ENCODE assay signal across 11 cellular contexts in genomic region chr2:20451346-20451745, GRCh38. TPM values are rescaled to one million over a fixed set of nuclear protein-coding genes. Genes with fewer than 3 reads are reported as not detected.
DNase-seq lines count a peak whose midpoint lies in the region; ATAC-seq and TF ChIP-seq lines count a peak whose summit lies in the region.
"Had no signal": no experiment of that assay in that cellular context is flagged by ENCODE, and none has a peak within 500 bp of the region (broad histone marks: within the 10 kb centered on the region; RNA-seq: fewer than 3 reads in every experiment).

No MANE protein-coding gene starts in this region.

- H3K36me3 Mint-ChIP-seq in T-helper 2 cell treated with Interferon-gamma antibody and Interleukin-4, amounts not matched to agents 5 μg/mL and 100 μg/mL, for 36 hours (ENCODE audit: low read depth): no peaks in the 10 kb centered on the region

- DNase-seq in heart right ventricle (no peak), Right ventricle myocardium superior (no peak), globus pallidus (ENCODE audit: low spot score) (peak; percentile 47), upper lobe of right lung (no peak), NCI-H2081 (lab: John Stamatoyannopoulos, UW) (no peak)
- DNase-seq in T-helper 2 cell treated with Interferon-gamma antibody and Interleukin-4, amounts not matched to agents 5 μg/mL and 100 μg/mL, for 36 hours (ENCODE audit: low spot score): no peak
- DNase-seq: activated CD4-positive, alpha-beta T cell treated with anti-CD3 and anti-CD28 coated beads for 48 hours; activated naive CD4-positive, alpha-beta T cell treated with Interleukin-2 at 50 U/mL for 16 hours; NCI-H1092 treated with DMSO at 0.1 percent for 48 hours had no signal

- H3K4me2 ChIP-seq in parathyroid adenoma (ENCODE audit: low read length): no peak overlapping the region

- peaks cover 34% of the 10 kb centered on the region for H3K27me3 Mint-ChIP-seq in T-helper 2 cell treated with Interferon-gamma antibody and Interleukin-4, amounts not matched to agents 5 μg/mL and 100 μg/mL, for 36 hours (ENCODE audit: low read depth)

- TF ChIP-seq CTCF in heart right ventricle (IDR thresholded peaks at IDR 0.05) (no peak), parathyroid adenoma (IDR thresholded peaks at IDR 0.05) (no peak), upper lobe of right lung (IDR thresholded peaks at IDR 0.05) (no peak)

- H3K27ac ChIP-seq in heart right ventricle (peak overlapping the region; percentile 95 to 100 (median 99)), parathyroid adenoma (peak overlapping the region; percentile 72), upper lobe of right lung (peak overlapping the region; percentile 99)

- H3K4me1 ChIP-seq in heart right ventricle (peaks cover 12 to 42% (median 33%) of the 10 kb centered on the region in 9 donors), parathyroid adenoma (peaks cover 19% of the 10 kb centered on the region), upper lobe of right lung (peaks cover 21% of the 10 kb centered on the region)

- H3K36me3 ChIP-seq in heart right ventricle: peaks cover 0 to 25% (median 12%) of the 10 kb centered on the region in 9 donors
- peaks cover 2% of the 10 kb centered on the region for H3K36me3 ChIP-seq in parathyroid adenoma (ENCODE audit: control insufficient read depth, insufficient read depth, low read length)
- H3K36me3 ChIP-seq in upper lobe of right lung: peaks cover 8% of the 10 kb centered on the region

- ATAC-seq in heart right ventricle (no peak), Right ventricle myocardium superior (ENCODE audit: poor library complexity) (no peak), upper lobe of right lung (no peak), HG03565 (IDR thresholded peaks at IDR 0.05; ENCODE audit: unreplicated experiment) (no peak)

- H3K4me3 ChIP-seq in heart right ventricle (peak overlapping the region in 6 of 10 donors; percentile 82 to 96 (median 92)), parathyroid adenoma (ENCODE audit: low read depth, low read length) (no peak overlapping the region), upper lobe of right lung (no peak overlapping the region)

- H3K27me3 ChIP-seq in heart right ventricle (no peaks in the 10 kb centered on the region), parathyroid adenoma (ENCODE audit: control insufficient read depth, insufficient read depth, low read length) (no peaks in the 10 kb centered on the region), upper lobe of right lung (no peaks in the 10 kb centered on the region)

- H2AFZ ChIP-seq in parathyroid adenoma: peak overlapping the region; percentile 17

- intact Hi-C loops in heart right ventricle (cut with DNase I) (loop anchor here in 5 of 10 donors (2.0 to 10.0 kb wide), 5 partner anchors 71 to 147 kb away; no protein-coding TSS in a partner anchor), Right ventricle myocardium superior (cut with DNase I) (loop anchor here (5.0 kb wide), 1 partner anchor 81 kb away; no protein-coding TSS in a partner anchor), upper lobe of right lung (cut with DNase I) (no loop called here)

- H3K79me2 ChIP-seq in parathyroid adenoma: peaks cover 10% of the 10 kb centered on the region

- 29 to 43% methylated on average over 4 of the region's 4 CpGs for WGBS in heart right ventricle, 2 donors

- H3K27ac Mint-ChIP-seq in T-helper 2 cell treated with Interferon-gamma antibody and Interleukin-4, amounts not matched to agents 5 μg/mL and 100 μg/mL, for 36 hours: no peak overlapping the region

- H3K9ac ChIP-seq in parathyroid adenoma: no peak overlapping the region

- no peaks in the 10 kb centered on the region for H3K9me3 Mint-ChIP-seq in T-helper 2 cell treated with Interferon-gamma antibody and Interleukin-4, amounts not matched to agents 5 μg/mL and 100 μg/mL, for 36 hours

- H3K4me1 Mint-ChIP-seq in T-helper 2 cell treated with Interferon-gamma antibody and Interleukin-4, amounts not matched to agents 5 μg/mL and 100 μg/mL, for 36 hours (ENCODE audit: low read depth): peaks cover 2% of the 10 kb centered on the region

- H3K4me3 Mint-ChIP-seq in T-helper 2 cell treated with Interferon-gamma antibody and Interleukin-4, amounts not matched to agents 5 μg/mL and 100 μg/mL, for 36 hours: no peak overlapping the region

- H3K9me3 ChIP-seq in heart right ventricle (no peaks in the 10 kb centered on the region), parathyroid adenoma (ENCODE audit: control insufficient read depth, low read length) (no peaks in the 10 kb centered on the region), upper lobe of right lung (no peaks in the 10 kb centered on the region)

RNA-seq across cellular contexts. Expression of gene RHOB, which starts 4.5 kb away (rescaled TPM):
- total RNA-seq in heart right ventricle (100 to 1,000 TPM; 105 to 313 (median 157) TPM), Right ventricle myocardium superior (199 TPM), upper lobe of right lung (191 TPM)
- polyA plus RNA-seq in heart right ventricle: 100 to 1,000 TPM; 151 to 337 TPM

Comparison
In these comparisons a context has a peak if more than half of its experiments do, and no peak if none do; other contexts are left out.
1. H3K4me3 ChIP-seq: peak in heart right ventricle (6 of 10); none in parathyroid adenoma (single experiment) and upper lobe of right lung (single experiment).
2. Peak in every context shown above with its lines, with median percentiles within 50 percentile points of each other: H3K27ac ChIP-seq.